ENCODE assay signal across 8 cellular contexts in genomic region chr1:156642265-156643185, GRCh38. TPM values are rescaled to one million over a fixed set of nuclear protein-coding genes. Genes with fewer than 3 reads are reported as not detected.
DNase-seq lines count a peak whose midpoint lies in the region; ATAC-seq and TF ChIP-seq lines count a peak whose summit lies in the region.
"Had no signal": no experiment of that assay in that cellular context is flagged by ENCODE, and none has a peak within 500 bp of the region (broad histone marks: within the 10 kb centered on the region; RNA-seq: fewer than 3 reads in every experiment).

No MANE protein-coding gene starts in this region.

- no peak overlapping the region for H3K4me3 ChIP-seq in HCT116 (replicated peaks in 1 of 2; ENCODE audit: low read depth in 1 of 2, low read length in 2 of 2)
- no peak overlapping the region for H3K4me3 ChIP-seq in trophoblast cell (ENCODE audit: low read depth, low read length)
- H3K4me3 ChIP-seq: mucosa of descending colon had no signal

- intact Hi-C loops in HCT116 (cut with micrococcal nuclease) = no loop called here

- peaks cover 8 to 27% of the 10 kb centered on the region in 2 experiments; a peak in 3 of 4 replicates for H3K4me1 ChIP-seq in HCT116 (ENCODE audit: control insufficient read depth in 1 of 2, insufficient read depth in 2 of 2, low read length in 2 of 2)
- H3K4me1 ChIP-seq in trophoblast cell (ENCODE audit: control insufficient read depth in 1 of 2, insufficient read depth in 2 of 2, low read length in 2 of 2) = peaks cover 13 to 17% of the 10 kb centered on the region in 2 experiments

- H4K12ac ChIP-seq in trophoblast cell (ENCODE audit: low read depth, low read length) = no peak overlapping the region

- H3K14ac ChIP-seq in trophoblast cell (ENCODE audit: low read length) = no peak overlapping the region

- H3K36me3 ChIP-seq in HCT116 (ENCODE audit: control insufficient read depth in 1 of 2, insufficient read depth in 2 of 2, low read length in 2 of 2) (peaks cover 37 to 49% of the 10 kb centered on the region in 2 experiments), trophoblast cell (ENCODE audit: control insufficient read depth in 1 of 2, insufficient read depth in 2 of 2, low read length in 2 of 2) (no peaks in the 10 kb centered on the region)

- BruUV-seq in HCT116 (replicated peaks; lab: Mats Ljungman, UMichigan) = TSS peak; percentile 8

- TF ChIP-seq POLR2A in HCT116 (IDR thresholded peaks at IDR 0.05; ENCODE audit: borderline replicate concordance, extremely low read depth, insufficient read depth, insufficient read length) = no peak

- H3K79me2 ChIP-seq in HCT116 (ENCODE audit: insufficient read depth, low read length) = no peaks in the 10 kb centered on the region
- H3K79me2 ChIP-seq in trophoblast cell (ENCODE audit: control insufficient read depth, insufficient read depth, low read length, poor library complexity) = no peaks in the 10 kb centered on the region

- H4K8ac ChIP-seq in trophoblast cell (ENCODE audit: low read depth, low read length) = no peak overlapping the region

- H2AFZ ChIP-seq in HCT116 (ENCODE audit: low read depth, low read length, poor library complexity, severe bottlenecking) (no peak overlapping the region), trophoblast cell (ENCODE audit: insufficient read depth, low read length, poor library complexity) (no peak overlapping the region)

- H2AK5ac ChIP-seq in trophoblast cell (ENCODE audit: low read length) = no peak overlapping the region

- no peak overlapping the region for H2BK120ac ChIP-seq in trophoblast cell (ENCODE audit: insufficient read depth, low read length, poor library complexity)

- TF ChIP-seq RAD21 in HCT116 (IDR thresholded peaks at IDR 0.05; ENCODE audit: low read depth) = no peak

- H3K4ac ChIP-seq in trophoblast cell (ENCODE audit: low read depth, low read length) = no peak overlapping the region

- no peak overlapping the region for H2BK12ac ChIP-seq in trophoblast cell (ENCODE audit: low read length)

- no peak overlapping the region for H3K9ac ChIP-seq in HCT116 (ENCODE audit: low read length)
- no peak overlapping the region for H3K9ac ChIP-seq in trophoblast cell (ENCODE audit: low read length)

- H4K91ac ChIP-seq in trophoblast cell (ENCODE audit: low read depth, low read length) = no peak overlapping the region

- WGBS in trophoblast cell (ENCODE audit: extremely low coverage, insufficient coverage, insufficient read length) = no CpG with 5 or more reads among the region's 41 CpGs

- TF ChIP-seq CTCF in HCT116 (IDR thresholded peaks at IDR 0.05 in 2 of 3, conservative IDR thresholded peaks at IDR 0.05 in 1 of 3; ENCODE audit: borderline replicate concordance in 1 of 3, insufficient read depth in 1 of 3, low read depth in 2 of 3, low read length in 2 of 3) = no peak

- H2BK5ac ChIP-seq in trophoblast cell (ENCODE audit: low read depth, low read length, poor library complexity) = no peak overlapping the region

- H3K4me2 ChIP-seq in HCT116 (ENCODE audit: low read length) = no peak overlapping the region
- peak overlapping the region; percentile 59 for H3K4me2 ChIP-seq in trophoblast cell (ENCODE audit: low read length)

- no peaks in the 10 kb centered on the region for H3K9me3 ChIP-seq in HCT116 (ENCODE audit: control insufficient read depth in 1 of 2, insufficient read depth in 1 of 2, low read depth in 1 of 2, low read length in 2 of 2)
- H3K9me3 ChIP-seq in trophoblast cell (ENCODE audit: insufficient read depth, low read depth, low read length) = peaks cover 11% of the 10 kb centered on the region
- H3K9me3 ChIP-seq: mucosa of descending colon had no signal

- H3K27me3 ChIP-seq in HCT116 (ENCODE audit: insufficient read depth, low read length) (no peaks in the 10 kb centered on the region), trophoblast cell (ENCODE audit: insufficient read depth, low read length) (peaks cover 54% of the 10 kb centered on the region)

- H3K27ac ChIP-seq in HCT116 (ENCODE audit: low read depth, low read length) (no peak overlapping the region), trophoblast cell (ENCODE audit: low read depth, low read length) (no peak overlapping the region)

- no peak overlapping the region for H3K23ac ChIP-seq in trophoblast cell (ENCODE audit: low read length)

- no peaks in the 10 kb centered on the region for H4K20me1 ChIP-seq in HCT116 (ENCODE audit: insufficient read depth)

- no peaks in the 10 kb centered on the region for H3K9me2 ChIP-seq in HCT116 (ENCODE audit: insufficient read depth)

- no peak for ATAC-seq in HCT116
- no peak for ATAC-seq in HG03520 (IDR thresholded peaks at IDR 0.05; ENCODE audit: unreplicated experiment)
- no peak for ATAC-seq in GM19395 (IDR thresholded peaks at IDR 0.05; ENCODE audit: unreplicated experiment)

- DNase-seq in HCT116 (ENCODE audit: low read depth, low spot score) (no peak), ecto neural progenitor cell (ENCODE audit: low spot score) (peak; percentile 62), trophoblast cell (no peak), foreskin melanocyte (no peak)
- DNase-seq: activated naive CD4-positive, alpha-beta T cell had no signal

- POLR2A ChIA-PET in HCT116 (lab: Charles Lee) = interaction anchor here (1.3 kb wide), 1 partner anchor 19 kb away, joined by 4 read pairs; no protein-coding TSS in a partner anchor

- no peak overlapping the region for H3K18ac ChIP-seq in trophoblast cell (ENCODE audit: low read length)

- CTCF ChIA-PET in HCT116 (lab: Charles Lee) = interaction anchor here (5.9 kb wide), 1 partner anchor 14 kb away, joined by 33 read pairs; no protein-coding TSS in a partner anchor

- RAD21 ChIA-PET in HCT116 (lab: Charles Lee; ENCODE audit: low non-redundant PET in 1 of 2, low total read pairs in 2 of 2, uncharacterized antibody in 2 of 2, unreplicated experiment in 2 of 2) = no interaction called here

- H3K79me1 ChIP-seq in trophoblast cell (ENCODE audit: low read length) = no peaks in the 10 kb centered on the region

TF ChIP-seq in HCT116, 20 proteins besides CTCF, POLR2A, EP300 and RAD21 (continues in another document):
- TF ChIP-seq, protein P1, sequence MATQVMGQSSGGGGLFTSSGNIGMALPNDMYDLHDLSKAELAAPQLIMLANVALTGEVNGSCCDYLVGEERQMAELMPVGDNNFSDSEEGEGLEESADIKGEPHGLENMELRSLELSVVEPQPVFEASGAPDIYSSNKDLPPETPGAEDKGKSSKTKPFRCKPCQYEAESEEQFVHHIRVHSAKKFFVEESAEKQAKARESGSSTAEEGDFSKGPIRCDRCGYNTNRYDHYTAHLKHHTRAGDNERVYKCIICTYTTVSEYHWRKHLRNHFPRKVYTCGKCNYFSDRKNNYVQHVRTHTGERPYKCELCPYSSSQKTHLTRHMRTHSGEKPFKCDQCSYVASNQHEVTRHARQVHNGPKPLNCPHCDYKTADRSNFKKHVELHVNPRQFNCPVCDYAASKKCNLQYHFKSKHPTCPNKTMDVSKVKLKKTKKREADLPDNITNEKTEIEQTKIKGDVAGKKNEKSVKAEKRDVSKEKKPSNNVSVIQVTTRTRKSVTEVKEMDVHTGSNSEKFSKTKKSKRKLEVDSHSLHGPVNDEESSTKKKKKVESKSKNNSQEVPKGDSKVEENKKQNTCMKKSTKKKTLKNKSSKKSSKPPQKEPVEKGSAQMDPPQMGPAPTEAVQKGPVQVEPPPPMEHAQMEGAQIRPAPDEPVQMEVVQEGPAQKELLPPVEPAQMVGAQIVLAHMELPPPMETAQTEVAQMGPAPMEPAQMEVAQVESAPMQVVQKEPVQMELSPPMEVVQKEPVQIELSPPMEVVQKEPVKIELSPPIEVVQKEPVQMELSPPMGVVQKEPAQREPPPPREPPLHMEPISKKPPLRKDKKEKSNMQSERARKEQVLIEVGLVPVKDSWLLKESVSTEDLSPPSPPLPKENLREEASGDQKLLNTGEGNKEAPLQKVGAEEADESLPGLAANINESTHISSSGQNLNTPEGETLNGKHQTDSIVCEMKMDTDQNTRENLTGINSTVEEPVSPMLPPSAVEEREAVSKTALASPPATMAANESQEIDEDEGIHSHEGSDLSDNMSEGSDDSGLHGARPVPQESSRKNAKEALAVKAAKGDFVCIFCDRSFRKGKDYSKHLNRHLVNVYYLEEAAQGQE (IDR thresholded peaks at IDR 0.05; ENCODE audit: low read depth) = no peak
- TF ChIP-seq MAX (IDR thresholded peaks at IDR 0.05) (no peak), EZH2phosphoT487 (IDR thresholded peaks at IDR 0.05; ENCODE audit: borderline replicate concordance) (no peak), SRF (IDR thresholded peaks at IDR 0.05; ENCODE audit: low read depth) (no peak), FOSL1 (IDR thresholded peaks at IDR 0.05; ENCODE audit: low read depth) (no peak), EZH2 (IDR thresholded peaks at IDR 0.05) (no peak), EGR1 (IDR thresholded peaks at IDR 0.05; ENCODE audit: low read depth) (no peak), POLR2AphosphoS5 (IDR thresholded peaks at IDR 0.05; ENCODE audit: low read depth, low read length) (no peak; the same call in 1 of the 2 replicates), SP1 (IDR thresholded peaks at IDR 0.05; ENCODE audit: low read depth) (no peak), CEBPB (IDR thresholded peaks at IDR 0.05; ENCODE audit: low read depth) (no peak)

RNA-seq across cellular contexts. Expression of gene BCAN, which starts 0.6 kb away (rescaled TPM):
- total RNA-seq in HCT116 (2021; ENCODE audit: unreplicated experiment) = not detected
- 0.23 and 0.26 TPM in 2 replicates for polyA plus RNA-seq in HCT116 (2012)
- 2.4 and 3.1 TPM in 2 replicates for polyA plus RNA-seq in trophoblast cell (2013)

RNA-seq across cellular contexts. Expression of gene HAPLN2, which starts 23.3 kb away (rescaled TPM):
- total RNA-seq in HCT116 (2021; ENCODE audit: unreplicated experiment) = 0.54 TPM
- 0.47 and 0.60 TPM in 2 replicates for polyA plus RNA-seq in HCT116 (2012)
- 0.06 TPM in 1 of 2 replicates, not detected in the other for polyA plus RNA-seq in trophoblast cell (2013)

RNA-seq across cellular contexts. Expression of gene NES, which starts 34.7 kb away (rescaled TPM):
- 8.4 TPM for total RNA-seq in HCT116 (2021; ENCODE audit: unreplicated experiment)
- 3.6 and 5.2 TPM in 2 replicates for polyA plus RNA-seq in HCT116 (2012)
- 71.4 and 71.6 TPM in 2 replicates for polyA plus RNA-seq in trophoblast cell (2013)

RNA-seq across cellular contexts. Expression of gene GPATCH4, which starts 41.2 kb away (rescaled TPM):
- total RNA-seq in HCT116 (2021; ENCODE audit: unreplicated experiment) = 39.4 TPM
- 24.9 and 33.0 TPM in 2 replicates for polyA plus RNA-seq in HCT116 (2012)
- polyA plus RNA-seq in trophoblast cell (2013) = 16.5 and 16.8 TPM in 2 replicates

RNA-seq across cellular contexts. Expression of gene NAXE, which starts 50.9 kb away (rescaled TPM):
- total RNA-seq in HCT116 (2021; ENCODE audit: unreplicated experiment) = 139 TPM
- 130 and 140 TPM in 2 replicates for polyA plus RNA-seq in HCT116 (2012)
- 46.9 and 47.2 TPM in 2 replicates for polyA plus RNA-seq in trophoblast cell (2013)
